24 cellular contexts compared by ENCODE assay signal in the genomic region with DNA sequence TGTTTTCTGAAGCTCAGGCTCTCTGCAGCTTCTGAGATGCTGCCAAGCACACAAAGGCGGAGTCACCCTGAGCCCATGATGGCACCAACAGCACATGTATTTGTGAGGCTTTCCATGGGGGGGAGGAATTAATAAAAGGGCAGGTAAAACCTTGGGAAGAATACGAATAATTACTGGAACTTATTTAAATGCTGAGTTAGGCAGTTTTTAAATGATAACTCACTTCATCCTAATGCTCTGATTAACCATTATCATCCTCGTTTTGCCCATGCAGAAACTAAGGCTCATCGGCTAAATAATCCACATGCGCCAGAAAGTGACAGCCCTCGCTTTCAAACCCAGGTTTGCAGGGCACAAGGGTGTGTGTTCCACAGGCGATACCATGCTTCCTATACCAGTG.
"Had no signal": no experiment of that assay in that cellular context is flagged by ENCODE, and none has a peak within 500 bp of the region (broad histone marks: within the 10 kb centered on the region; RNA-seq: fewer than 3 reads in every experiment).

No MANE protein-coding gene starts in this region.

- ATAC-seq: activated CD8-positive, alpha-beta T cell treated with anti-CD3 and anti-CD28 coated beads, Interleukin-2, amount 10 ng/mL, durations not matched to agents 7 days and 5 days; activated naive CD8-positive, alpha-beta T cell treated with anti-CD3 and anti-CD28 coated beads, Interleukin-2, amount 50 U/mL, for 24 hours; left lung; natural killer cell treated with Interleukin-12 subunit alpha and Interleukin-12 subunit beta and Interleukin-15 and Interleukin-18, amount 100 ng/mL, for 72 hours; upper lobe of right lung had no signal

- H3K4me3 Mint-ChIP-seq: activated CD8-positive, alpha-beta T cell treated with anti-CD3 and anti-CD28 coated beads, Interleukin-2, amount 10 ng/mL, durations not matched to agents 7 days and 5 days; activated naive CD8-positive, alpha-beta T cell treated with anti-CD3 and anti-CD28 coated beads, Interleukin-2, amount 50 U/mL, for 24 hours; activated T-helper 1 cell treated with anti-CD3 and anti-CD28 coated beads, Interleukin-12 subunit alpha, Interleukin-12 subunit beta, Interleukin-2, Interleukin-4 antibody, amounts not matched to agents 30 ng/mL and 10 ng/mL and 1 ng/mL, durations not matched to agents 14 hours and 24 hours and 36 hours; endodermal cell; immature natural killer cell; mesothelial cell of epicardium; natural killer cell treated with Interleukin-12 subunit alpha and Interleukin-12 subunit beta and Interleukin-15 and Interleukin-18, amount 100 ng/mL, for 72 hours had no signal

- H3K27me3 Mint-ChIP-seq: activated naive CD8-positive, alpha-beta T cell treated with anti-CD3 and anti-CD28 coated beads, Interleukin-2, amount 50 U/mL, for 24 hours had no signal

- DNase-seq: activated CD4-positive, alpha-beta T cell treated with anti-CD3 and anti-CD28 coated beads, Interleukin-2, amount 50 U/mL, for 1 hour; activated CD4-positive, CD25-positive, alpha-beta regulatory T cell treated with anti-CD3 and anti-CD28 coated beads, Interleukin-2, amount 50 U/mL, for 72 hours; activated CD8-positive, alpha-beta T cell treated with anti-CD3 and anti-CD28 coated beads, Interleukin-2, amount 10 ng/mL, durations not matched to agents 7 days and 5 days; activated gamma-delta T cell; activated naive CD4-positive, alpha-beta T cell treated with anti-CD3 and anti-CD28 coated beads, Interleukin-2, amount 50 U/mL, for 16 hours; activated naive CD8-positive, alpha-beta T cell treated with anti-CD3 and anti-CD28 coated beads, Interleukin-2, amount 50 U/mL, for 24 hours; cortex of kidney; endodermal cell; esophagus squamous epithelium; immature natural killer cell; left lung; mammary epithelial cell; ovary; sigmoid colon; stimulated activated CD4-positive, alpha-beta T cell treated with anti-CD3 and anti-CD28 coated beads, Interleukin-4, amount 100 ng/mL, for 24 hours; stimulated activated naive CD4-positive, alpha-beta T cell treated with Interleukin-2 at 50 U/mL for 16 hours; T-helper 1 cell; upper lobe of right lung had no signal

- H3K27ac ChIP-seq: esophagus squamous epithelium, left lung, ovary, sigmoid colon, thoracic aorta, upper lobe of right lung, WERI-Rb-1 had no signal

- FAIRE-seq: TTC549 had no signal

- H3K36me3 Mint-ChIP-seq: immature natural killer cell; mesothelial cell of epicardium; natural killer cell treated with Interleukin-12 subunit alpha and Interleukin-12 subunit beta and Interleukin-15 and Interleukin-18, amount 100 ng/mL, for 72 hours had no signal

- H3K9me3 ChIP-seq: esophagus squamous epithelium, left lung, ovary, sigmoid colon, thoracic aorta, upper lobe of right lung had no signal

- H3K36me3 ChIP-seq: esophagus squamous epithelium, left lung, ovary, sigmoid colon, thoracic aorta, upper lobe of right lung, WERI-Rb-1 had no signal

- H3K4me1 ChIP-seq: left lung, upper lobe of right lung had no signal

- H3K4me3 ChIP-seq: esophagus squamous epithelium, left lung, ovary, sigmoid colon, thoracic aorta, upper lobe of right lung had no signal

- H3K27me3 ChIP-seq: esophagus squamous epithelium, left lung, ovary, sigmoid colon, upper lobe of right lung had no signal

- H3K27ac Mint-ChIP-seq: activated CD8-positive, alpha-beta T cell treated with anti-CD3 and anti-CD28 coated beads, Interleukin-2, amount 10 ng/mL, durations not matched to agents 7 days and 5 days; activated naive CD8-positive, alpha-beta T cell treated with anti-CD3 and anti-CD28 coated beads, Interleukin-2, amount 50 U/mL, for 24 hours; activated T-helper 1 cell treated with anti-CD3 and anti-CD28 coated beads, Interleukin-12 subunit alpha, Interleukin-12 subunit beta, Interleukin-2, Interleukin-4 antibody, amounts not matched to agents 30 ng/mL and 10 ng/mL and 1 ng/mL, durations not matched to agents 14 hours and 24 hours and 36 hours; endodermal cell; immature natural killer cell; mesothelial cell of epicardium; natural killer cell treated with Interleukin-12 subunit alpha and Interleukin-12 subunit beta and Interleukin-15 and Interleukin-18, amount 100 ng/mL, for 72 hours had no signal

- H3K9me3 Mint-ChIP-seq: activated naive CD8-positive, alpha-beta T cell treated with anti-CD3 and anti-CD28 coated beads, Interleukin-2, amount 50 U/mL, for 24 hours; activated T-helper 1 cell treated with anti-CD3 and anti-CD28 coated beads, Interleukin-12 subunit alpha, Interleukin-12 subunit beta, Interleukin-2, Interleukin-4 antibody, amounts not matched to agents 30 ng/mL and 10 ng/mL and 1 ng/mL, durations not matched to agents 14 hours and 24 hours and 36 hours; endodermal cell; mesothelial cell of epicardium; natural killer cell treated with Interleukin-12 subunit alpha and Interleukin-12 subunit beta and Interleukin-15 and Interleukin-18, amount 100 ng/mL, for 72 hours had no signal
